14 cellular contexts compared by ENCODE assay signal in genomic region chr17:80989586-80989913, GRCh38. TPM values are rescaled to one million over a fixed set of nuclear protein-coding genes. Genes with fewer than 3 reads are reported as not detected.
DNase-seq lines count a peak whose midpoint lies in the region; ATAC-seq and TF ChIP-seq lines count a peak whose summit lies in the region.
"Had no signal": no experiment of that assay in that cellular context is flagged by ENCODE, and none has a peak within 500 bp of the region (broad histone marks: within the 10 kb centered on the region; RNA-seq: fewer than 3 reads in every experiment).

No MANE protein-coding gene starts in this region.

- H3K9me3 ChIP-seq in PC-9 (ENCODE audit: insufficient read depth, low read depth), result no peaks in the 10 kb centered on the region
- no peaks in the 10 kb centered on the region for H3K9me3 ChIP-seq in thoracic aorta

- CTCF ChIA-PET in PC-9 (lab: Charles Lee), result interaction anchor here (0.8 kb wide), 2 partner anchors 29 to 163 kb away, joined by 3 to 4 read pairs; no protein-coding TSS in a partner anchor

- H4K20me1 ChIP-seq in PC-9 (ENCODE audit: insufficient read depth), result no peaks in the 10 kb centered on the region

- H3K4me1 ChIP-seq in PC-9 (replicated peaks; ENCODE audit: insufficient read depth) (peaks cover 16% of the 10 kb centered on the region), thoracic aorta (ENCODE audit: control insufficient read depth in 1 of 2, low read depth in 2 of 2) (peaks cover 16 to 62% of the 10 kb centered on the region in 2 donors)

- peaks cover 21% of the 10 kb centered on the region for H3K4me1 Mint-ChIP-seq in activated naive CD8-positive, alpha-beta T cell (ENCODE audit: low read depth)
- peaks cover 17% of the 10 kb centered on the region for H3K4me1 Mint-ChIP-seq in activated naive CD8-positive, alpha-beta T cell treated with anti-CD3 and anti-CD28 coated beads for 36 hours
- peaks cover 3 to 15% of the 10 kb centered on the region in 2 donors for H3K4me1 Mint-ChIP-seq in effector memory CD8-positive, alpha-beta T cell (ENCODE audit: low read depth in 2 of 2)

- peak overlapping the region; percentile 11; the same call in 1 of the 2 replicates for H3K4me3 ChIP-seq in PC-9
- H3K4me3 ChIP-seq in thoracic aorta, result peak overlapping the region; percentile 39

- intact Hi-C loops in PC-9 (cut with micrococcal nuclease; ENCODE audit: unreplicated experiment), result loop anchor here (1.0 to 5.0 kb wide), 4 partner anchors 112 to 498 kb away; partner anchors contain the start of genes CEP131, NDUFAF8 and TEPSIN

- POLR2A ChIA-PET in PC-9 (lab: Charles Lee; ENCODE audit: unreplicated experiment), result interaction anchor here (0.6 to 0.7 kb wide), 2 partner anchors 208 to 870 kb away, joined by 3 to 5 read pairs; no protein-coding TSS in a partner anchor

- H3K36me3 Mint-ChIP-seq in activated naive CD8-positive, alpha-beta T cell, result no peaks in the 10 kb centered on the region
- no peaks in the 10 kb centered on the region for H3K36me3 Mint-ChIP-seq in activated naive CD8-positive, alpha-beta T cell treated with anti-CD3 and anti-CD28 coated beads for 36 hours
- H3K36me3 Mint-ChIP-seq in effector memory CD8-positive, alpha-beta T cell (ENCODE audit: insufficient read depth), result peaks cover 25% of the 10 kb centered on the region
- H3K36me3 Mint-ChIP-seq: IgD-negative memory B cell; naive thymus-derived CD4-positive, alpha-beta T cell had no signal

- TF ChIP-seq CTCF in PC-9 (conservative IDR thresholded peaks at IDR 0.05), result no peak
- no peak for TF ChIP-seq CTCF in thoracic aorta (IDR thresholded peaks at IDR 0.05)

- H3K4me3 Mint-ChIP-seq in activated naive CD8-positive, alpha-beta T cell, result peak overlapping the region; percentile 54
- no peak overlapping the region for H3K4me3 Mint-ChIP-seq in activated naive CD8-positive, alpha-beta T cell treated with anti-CD3 and anti-CD28 coated beads for 36 hours
- H3K4me3 Mint-ChIP-seq in effector memory CD8-positive, alpha-beta T cell, result peak overlapping the region; percentile 79 to 82

- no peak overlapping the region for H2AFZ ChIP-seq in PC-9

- no TSS peak for BruUV-seq in PC-9 (replicated peaks; lab: Mats Ljungman, UMichigan)

- H3F3A ChIP-seq in PC-9 (ENCODE audit: insufficient read depth, low read depth), result no peaks in the 10 kb centered on the region; the same call in 1 of the 2 replicates

- H3K9me2 ChIP-seq in PC-9 (ENCODE audit: insufficient read depth), result no peaks in the 10 kb centered on the region

- H3K9me3 Mint-ChIP-seq in activated naive CD8-positive, alpha-beta T cell (ENCODE audit: low read depth), result no peaks in the 10 kb centered on the region
- no peaks in the 10 kb centered on the region for H3K9me3 Mint-ChIP-seq in activated naive CD8-positive, alpha-beta T cell treated with anti-CD3 and anti-CD28 coated beads for 36 hours
- H3K9me3 Mint-ChIP-seq in effector memory CD8-positive, alpha-beta T cell, result no peaks in the 10 kb centered on the region
- H3K9me3 Mint-ChIP-seq: activated T-cell treated with anti-CD3 and anti-CD28 coated beads, Interleukin-2, amount 50 U/mL, for 72 hours; IgD-negative memory B cell had no signal

- H3K27me3 Mint-ChIP-seq in activated naive CD8-positive, alpha-beta T cell, result no peaks in the 10 kb centered on the region
- peaks cover 5% of the 10 kb centered on the region for H3K27me3 Mint-ChIP-seq in activated naive CD8-positive, alpha-beta T cell treated with anti-CD3 and anti-CD28 coated beads for 36 hours
- H3K27me3 Mint-ChIP-seq in effector memory CD8-positive, alpha-beta T cell, result no peaks in the 10 kb centered on the region

- H3K36me3 ChIP-seq in PC-9 (ENCODE audit: low read depth), result no peaks in the 10 kb centered on the region
- H3K36me3 ChIP-seq in thoracic aorta, result no peaks in the 10 kb centered on the region

- H3K27ac ChIP-seq in PC-9 (no peak overlapping the region), thoracic aorta (no peak overlapping the region)
- H3K27ac ChIP-seq: coronary artery, SK-N-MC had no signal

- peak overlapping the region; percentile 57 for H3K4me2 ChIP-seq in PC-9

- H3K79me2 ChIP-seq in PC-9 (ENCODE audit: low read depth), result no peaks in the 10 kb centered on the region

- ATAC-seq in effector memory CD8-positive, alpha-beta T cell (replicated peaks), result no peak
- ATAC-seq in thoracic aorta (ENCODE audit: insufficient number of reproducible peaks, low FRiP score, low read depth) (no peak), HG02973 (IDR thresholded peaks at IDR 0.05; ENCODE audit: unreplicated experiment) (no peak)

- DNase-seq in activated naive CD8-positive, alpha-beta T cell treated with anti-CD3 and anti-CD28 coated beads for 36 hours, result no peak
- DNase-seq in PC-9 (peak in 1 of 2 experiments; percentile 47), thoracic aorta (ENCODE audit: low spot score) (no peak), AML-193 (lab: John Stamatoyannopoulos, UW) (no peak), NCI-H187 treated with DMSO at 0.1 percent for 48 hours (lab: John Stamatoyannopoulos, UW) (no peak)
- DNase-seq in effector memory CD8-positive, alpha-beta T cell, result no peak
- DNase-seq: activated CD4-positive, CD25-positive, alpha-beta regulatory T cell treated with anti-CD3 and anti-CD28 coated beads, Interleukin-2, amount 50 U/mL, for 72 hours had no signal

- H3K27me3 ChIP-seq in PC-9 (ENCODE audit: insufficient read depth, low read depth) (no peaks in the 10 kb centered on the region), thoracic aorta (replicated peaks; ENCODE audit: insufficient read depth) (no peaks in the 10 kb centered on the region)

- no peak overlapping the region for H3K27ac Mint-ChIP-seq in activated naive CD8-positive, alpha-beta T cell
- no peak overlapping the region for H3K27ac Mint-ChIP-seq in activated naive CD8-positive, alpha-beta T cell treated with anti-CD3 and anti-CD28 coated beads for 36 hours
- H3K27ac Mint-ChIP-seq in effector memory CD8-positive, alpha-beta T cell, result no peak overlapping the region
- H3K27ac Mint-ChIP-seq: activated T-cell treated with anti-CD3 and anti-CD28 coated beads, Interleukin-2, amount 50 U/mL, for 72 hours had no signal

RNA-seq across cellular contexts. Expression of gene CHMP6, which starts 2.1 kb away (rescaled TPM):
- 10 to 100 TPM; 21.6 to 23.8 TPM for total RNA-seq in activated naive CD8-positive, alpha-beta T cell treated with anti-CD3 and anti-CD28 coated beads for 36 hours
- 17.4 and 18.1 TPM in 2 replicates for total RNA-seq in PC-9 (2021)
- 10 to 100 TPM; 20.2 to 38.0 TPM for total RNA-seq in thoracic aorta

RNA-seq across cellular contexts. Expression of gene BAIAP2, which starts 45.4 kb away (rescaled TPM):
- total RNA-seq in activated naive CD8-positive, alpha-beta T cell treated with anti-CD3 and anti-CD28 coated beads for 36 hours, result 10 to 100 TPM in 1 of 2 experiments, 1 to 10 TPM in 1; 7.7 to 10.0 TPM
- total RNA-seq in PC-9 (2021) (109 and 125 TPM in 2 replicates), thoracic aorta (10 to 100 TPM in 1 of 2 donors, 1 to 10 TPM in 1; 9.9 to 15.6 TPM)
